In the genomic region with DNA sequence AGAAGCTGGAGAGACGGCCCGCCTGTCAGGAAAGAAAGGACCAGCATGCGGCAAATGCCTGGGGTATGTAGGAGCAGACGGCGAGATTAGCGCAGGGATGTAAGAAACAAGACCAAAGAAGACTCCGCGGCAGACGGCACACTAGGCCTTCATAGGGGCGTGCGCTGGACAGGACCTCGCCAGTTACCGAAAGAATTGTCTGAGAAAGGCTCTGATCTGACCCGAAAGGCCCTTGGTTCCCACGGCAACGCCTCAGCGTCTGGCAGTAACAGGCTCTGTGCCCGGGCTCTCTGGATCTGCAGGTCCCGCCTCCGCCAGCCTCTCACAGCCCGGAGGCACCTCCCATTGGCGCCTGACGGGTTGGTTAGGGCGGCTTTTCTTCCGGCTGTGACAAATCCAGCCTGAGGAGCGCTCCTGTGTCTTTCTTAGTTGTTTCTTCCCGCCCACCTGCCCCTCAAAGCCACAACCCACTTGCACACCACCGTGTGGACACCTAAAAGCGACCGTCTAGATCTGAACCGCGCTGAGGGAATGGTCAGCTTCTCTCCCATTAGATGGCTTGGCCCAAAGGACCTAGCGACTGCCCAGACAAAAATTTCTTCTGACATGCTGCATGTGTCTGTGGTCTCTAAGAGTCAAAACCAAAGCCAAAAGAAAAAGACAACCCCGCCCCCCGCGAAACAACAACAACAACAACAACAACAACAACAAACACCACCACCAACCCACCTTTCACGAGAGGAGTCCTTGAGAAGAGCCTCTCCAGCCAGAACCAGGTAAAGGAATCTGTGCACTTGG, we compare ENCODE assay signal across 8 cellular contexts. TPM values are rescaled to one million over a fixed set of nuclear protein-coding genes. Genes with fewer than 3 reads are reported as not detected.
A peak's percentile ranks its signal among the peaks of the same experiment; 100 is the strongest.
DNase-seq lines count a peak whose midpoint lies in the region; ATAC-seq and TF ChIP-seq lines count a peak whose summit lies in the region.
"Not testable (repeated sequence)": the region's sequence is repeated elsewhere in the genome, so short reads cannot be mapped to it uniquely, and the experiment has no call there.

No MANE protein-coding gene starts in this region.

- H3K9me3 ChIP-seq in gastrocnemius medialis, upper lobe of left lung: not testable (repeated sequence)

- 5 to 9% methylated on average over 10 to 36 of the region's 37 CpGs for WGBS in upper lobe of left lung, 2 donors

- peak overlapping the region; percentile 64 for H3K4me3 Mint-ChIP-seq in activated CD4-positive, alpha-beta T cell treated with anti-CD3 and anti-CD28 coated beads for 36 hours

- not testable (repeated sequence) for TF ChIP-seq POLR2A in gastrocnemius medialis (IDR thresholded peaks at IDR 0.05); upper lobe of left lung (IDR thresholded peaks at IDR 0.05)

- TF ChIP-seq CTCF in GM06990 (IDR thresholded peaks at IDR 0.05; ENCODE audit: insufficient read depth, low read length, poor library complexity, severe bottlenecking); astrocyte of the cerebellum (IDR thresholded peaks at IDR 0.05; ENCODE audit: low read depth, low read length, missing control alignments); fibroblast of the aortic adventitia (IDR thresholded peaks at IDR 0.05; ENCODE audit: insufficient read depth, low read length); gastrocnemius medialis (IDR thresholded peaks at IDR 0.05 in 4 of 5, conservative IDR thresholded peaks at IDR 0.05 in 1 of 5); upper lobe of left lung (IDR thresholded peaks at IDR 0.05): not testable (repeated sequence)

- not testable (repeated sequence) for H3K36me3 ChIP-seq in GM06990 (ENCODE audit: control insufficient read depth, insufficient read depth, low read length); gastrocnemius medialis; upper lobe of left lung

- not testable (repeated sequence) for H3K27me3 ChIP-seq in GM06990 (replicated peaks; ENCODE audit: control insufficient read depth, insufficient read depth, low read length); upper lobe of left lung
- H3K27me3 ChIP-seq in gastrocnemius medialis, result peaks cover 0 to 10% (median 0%) of the 10 kb centered on the region in 3 donors

- not testable (repeated sequence) for TF ChIP-seq EP300 in upper lobe of left lung (IDR thresholded peaks at IDR 0.05)

- CTCF ChIA-PET in activated CD4-positive, alpha-beta T cell treated with anti-CD3 and anti-CD28 coated beads for 36 hours (lab: Charles Lee), result not testable (repeated sequence)

- peaks cover 12% of the 10 kb centered on the region for H3K9me3 Mint-ChIP-seq in activated CD4-positive, alpha-beta T cell treated with anti-CD3 and anti-CD28 coated beads for 36 hours (ENCODE audit: low read depth)

- H3K27ac Mint-ChIP-seq in activated CD4-positive, alpha-beta T cell treated with anti-CD3 and anti-CD28 coated beads for 36 hours, result peak overlapping the region; percentile 80

- POLR2A ChIA-PET in activated CD4-positive, alpha-beta T cell treated with anti-CD3 and anti-CD28 coated beads for 36 hours (lab: Charles Lee), result not testable (repeated sequence)

- H3K4me1 Mint-ChIP-seq in activated CD4-positive, alpha-beta T cell treated with anti-CD3 and anti-CD28 coated beads for 36 hours, result peaks cover 17% of the 10 kb centered on the region

- in situ Hi-C loops in astrocyte of the cerebellum (cut with HindIII; ENCODE audit: low sequenced_read_pairs); gastrocnemius medialis (cut with MboI; ENCODE audit: low sequenced_read_pairs in 4 of 4): not testable (repeated sequence)

- peak overlapping the region in 3 of 4 donors; percentile 18 to 57 (median 48) for H3K27ac ChIP-seq in gastrocnemius medialis
- H3K27ac ChIP-seq in upper lobe of left lung, result peak overlapping the region; percentile 18 to 61 (median 46)

- not testable (repeated sequence) for DNase-seq in GM06990 (ENCODE audit: extremely low read depth, insufficient read length); astrocyte of the cerebellum (ENCODE audit: low read depth)
- DNase-seq in NCI-H510A treated with DMSO at 0.1 percent for 48 hours (lab: John Stamatoyannopoulos, UW), result peak; percentile 9
- DNase-seq in activated CD4-positive, alpha-beta T cell treated with anti-CD3 and anti-CD28 coated beads for 36 hours, result peak; percentile 76
- DNase-seq in fibroblast of the aortic adventitia (ENCODE audit: low read depth), result peak; percentile 28
- DNase-seq in medulla oblongata (ENCODE audit: extremely low spot score), result peak; percentile 60
- peak in 1 of 2 donors; percentile 21 for DNase-seq in gastrocnemius medialis
- peak; percentile 19 to 41 for DNase-seq in upper lobe of left lung

- H3K36me3 Mint-ChIP-seq in activated CD4-positive, alpha-beta T cell treated with anti-CD3 and anti-CD28 coated beads for 36 hours (ENCODE audit: low read depth), result not testable (repeated sequence)

- not testable (repeated sequence) for H3K4me1 ChIP-seq in gastrocnemius medialis
- H3K4me1 ChIP-seq in upper lobe of left lung, result peaks cover 7 to 11% (median 10%) of the 10 kb centered on the region in 4 donors

- peak overlapping the region; percentile 40 for H3K4me3 ChIP-seq in GM06990 (replicated peaks; ENCODE audit: low read depth, low read length)
- peak overlapping the region; percentile 18 for H3K4me3 ChIP-seq in astrocyte of the cerebellum (ENCODE audit: low read depth, low read length)
- H3K4me3 ChIP-seq in fibroblast of the aortic adventitia (ENCODE audit: low read depth, low read length), result peak overlapping the region; percentile 35
- H3K4me3 ChIP-seq in gastrocnemius medialis, result peak overlapping the region; percentile 14 to 47 (median 34)
- H3K4me3 ChIP-seq in upper lobe of left lung, result peak overlapping the region in 3 of 4 donors; percentile 34 to 45 (median 43)

- intact Hi-C loops in activated CD4-positive, alpha-beta T cell treated with anti-CD3 and anti-CD28 coated beads for 36 hours (cut with DNase I, micrococcal nuclease), result loop anchor here (10.0 kb wide), 6 partner anchors 242 to 1178 kb away; a partner anchor contains a TSS
- intact Hi-C loops in gastrocnemius medialis (cut with DNase I; ENCODE audit: low total_unique reads), result not testable (repeated sequence)

- ATAC-seq in activated CD4-positive, alpha-beta T cell treated with anti-CD3 and anti-CD28 coated beads for 36 hours, result peak; percentile 71
- not testable (repeated sequence) for ATAC-seq in gastrocnemius medialis
- peak; percentile 50 to 89 for ATAC-seq in upper lobe of left lung (ENCODE audit: low FRiP score in 2 of 2)

- H3K27me3 Mint-ChIP-seq in activated CD4-positive, alpha-beta T cell treated with anti-CD3 and anti-CD28 coated beads for 36 hours, result not testable (repeated sequence)

RNA-seq across cellular contexts. Expression of a gene that starts 58.2 kb away (rescaled TPM):
- total RNA-seq in activated CD4-positive, alpha-beta T cell treated with anti-CD3 and anti-CD28 coated beads for 36 hours, result 1 to 10 TPM; 5.0 to 5.4 TPM
- 6.8 and 9.2 TPM in 2 replicates for total RNA-seq in fibroblast of the aortic adventitia (ENCODE audit: low replicate concordance)
- total RNA-seq in gastrocnemius medialis, result 1 to 10 TPM; 2.0 to 6.0 (median 2.8) TPM
- 1 to 10 TPM; 2.1 to 8.9 (median 3.5) TPM for total RNA-seq in upper lobe of left lung
